ENCODE assay signal across 8 cellular contexts in genomic region chr9:133114451-133114885, GRCh38. TPM values are rescaled to one million over a fixed set of nuclear protein-coding genes. Genes with fewer than 3 reads are reported as not detected.
A peak's percentile ranks its signal among the peaks of the same experiment; 100 is the strongest.
DNase-seq lines count a peak whose midpoint lies in the region; ATAC-seq, FAIRE-seq and TF ChIP-seq lines count a peak whose summit lies in the region.

No MANE protein-coding gene starts in this region.

- H3K4me1 ChIP-seq in aorta (ENCODE audit: control insufficient read depth in 1 of 2, insufficient read depth in 2 of 2, low read length in 2 of 2), result no peaks in the 10 kb centered on the region

- peak; percentile 78 for DNase-seq in Right ventricle myocardium inferior (ENCODE audit: missing footprints)
- DNase-seq in cardiac septum (ENCODE audit: low spot score), result no peak
- peak in 40 of 58 donors; percentile 16 to 82 (median 55) for DNase-seq in anterior cingulate cortex (lab: John Stamatoyannopoulos, UW)
- DNase-seq in medulla oblongata (ENCODE audit: extremely low spot score), result peak; percentile 72
- DNase-seq in aorta, result peak; percentile 54 to 71
- DNase-seq in GM12891 (ENCODE audit: insufficient read length, low spot score), result no peak
- no peak for DNase-seq in GM13977 (ENCODE audit: low spot score)

- in situ Hi-C loops in GM13977 (cut with MboI; ENCODE audit: low pct_unique_long_range_greater_than_20kb, low sequenced_read_pairs, unreplicated experiment), result no loop called here

- intact Hi-C loops in Right ventricle myocardium inferior (cut with DNase I), result no loop called here
- intact Hi-C loops in cardiac septum (cut with DNase I), result no loop called here
- intact Hi-C loops in aorta (cut with DNase I), result no loop called here

- H3K27ac ChIP-seq in aorta (ENCODE audit: low read depth in 1 of 2, low read length in 2 of 2), result peak overlapping the region in 1 of 2 donors; percentile 2

- H3K9me3 ChIP-seq in aorta (ENCODE audit: control insufficient read depth, low read length), result no peaks in the 10 kb centered on the region

- no peak for FAIRE-seq in GM12891 (lab: Jason Lieb, UNC)

- TF ChIP-seq POLR2A in GM12891 (IDR thresholded peaks at IDR 0.05; ENCODE audit: low read depth, low read length), result no peak

- no peak overlapping the region for H3K4me3 ChIP-seq in aorta (ENCODE audit: low read length in 2 of 2)

- H3K27me3 ChIP-seq in aorta (ENCODE audit: control insufficient read depth in 1 of 2, insufficient read depth in 2 of 2, low read length in 1 of 2), result no peaks in the 10 kb centered on the region

- ATAC-seq in Right ventricle myocardium inferior (peak; percentile 62), aorta (ENCODE audit: low FRiP score) (peak; percentile 6), HG03097 (IDR thresholded peaks at IDR 0.05; ENCODE audit: low FRiP score, unreplicated experiment) (no peak)

- no peaks in the 10 kb centered on the region for H3K36me3 ChIP-seq in aorta (ENCODE audit: control insufficient read depth in 1 of 2, insufficient read depth in 2 of 2, low read length in 1 of 2)

- no peak for TF ChIP-seq CTCF in GM13977 (IDR thresholded peaks at IDR 0.05; ENCODE audit: extremely low read depth, insufficient read depth, missing control alignments)

- WGBS in aorta, 2 donors, result 15 to 18% methylated on average over 8 of the region's 8 CpGs

TF ChIP-seq in GM12891, 5 proteins besides CTCF, POLR2A, EP300 and RAD21:
- no peak for TF ChIP-seq POU2F2 (IDR thresholded peaks at IDR 0.05; ENCODE audit: low read depth, low read length)
- no peak for TF ChIP-seq PAX5 (IDR thresholded peaks at IDR 0.05; ENCODE audit: insufficient read depth, low read length, severe bottlenecking)
- TF ChIP-seq POLR2AphosphoS5 (IDR thresholded peaks at IDR 0.05; ENCODE audit: low read depth, low read length), result no peak
- no peak for TF ChIP-seq TAF1 (IDR thresholded peaks at IDR 0.05; ENCODE audit: low read depth, low read length)
- TF ChIP-seq SPI1 (IDR thresholded peaks at IDR 0.05; ENCODE audit: low read depth, low read length), result no peak

RNA-seq across cellular contexts. Expression of gene RALGDS, which starts 6.6 kb away (rescaled TPM):
- total RNA-seq in Right ventricle myocardium inferior (33.7 TPM), cardiac septum (23.9 TPM), aorta (10 to 100 TPM; 32.7 to 61.2 TPM)
- polyA plus RNA-seq in aorta, result 10 to 100 TPM; 19.4 to 20.0 TPM
- 27.7 TPM for polyA plus RNA-seq in GM12891 (2012; ENCODE audit: low read depth, missing spikeins)

RNA-seq across cellular contexts. Expression of gene GBGT1, which starts 49.2 kb away (rescaled TPM):
- total RNA-seq in Right ventricle myocardium inferior, result 8.2 TPM
- total RNA-seq in cardiac septum, result 4.6 TPM
- total RNA-seq in aorta, result 10 to 100 TPM; 12.9 to 28.9 TPM
- polyA plus RNA-seq in aorta, result 1 to 10 TPM; 2.8 to 5.5 TPM
- polyA plus RNA-seq in GM12891 (2012; ENCODE audit: low read depth, missing spikeins), result 1.2 TPM

RNA-seq across cellular contexts. Expression of gene CEL, which starts 52.7 kb away (rescaled TPM):
- 7.7 TPM for total RNA-seq in Right ventricle myocardium inferior
- 0.59 TPM for total RNA-seq in cardiac septum
- total RNA-seq in aorta, result 1 to 10 TPM; 3.6 to 4.5 TPM
- 1 to 10 TPM; 1.5 to 3.9 TPM for polyA plus RNA-seq in aorta
- 0.89 TPM for polyA plus RNA-seq in GM12891 (2012; ENCODE audit: low read depth, missing spikeins)

Comparison
In these comparisons a context has a peak if more than half of its experiments do, and no peak if none do; other contexts are left out.
1. DNase-seq: peak in Right ventricle myocardium inferior (single experiment), anterior cingulate cortex (40 of 58), medulla oblongata (single experiment) and aorta (2 of 2); none in cardiac septum (single experiment), GM12891 (single experiment) and GM13977 (single experiment).